Comparison of ENCODE assay signal across 1 cellular context in genomic region chr12:6662602-6662905, GRCh38.
TF ChIP-seq lines count a peak whose summit lies in the region.

No MANE protein-coding gene starts in this region.

TF ChIP-seq in HCT116, 20 proteins besides CTCF, POLR2A, EP300 and RAD21:
- TF ChIP-seq ZBTB33 (IDR thresholded peaks at IDR 0.05; ENCODE audit: extremely low read depth, insufficient replicate concordance, low read length) = no peak
- TF ChIP-seq SIN3A (IDR thresholded peaks at IDR 0.05; ENCODE audit: low read depth) = 0 out of 2 replicates have a peak, but pooled peaks have one; percentile 18
